1 cellular context compared by ENCODE assay signal in the genomic region with DNA sequence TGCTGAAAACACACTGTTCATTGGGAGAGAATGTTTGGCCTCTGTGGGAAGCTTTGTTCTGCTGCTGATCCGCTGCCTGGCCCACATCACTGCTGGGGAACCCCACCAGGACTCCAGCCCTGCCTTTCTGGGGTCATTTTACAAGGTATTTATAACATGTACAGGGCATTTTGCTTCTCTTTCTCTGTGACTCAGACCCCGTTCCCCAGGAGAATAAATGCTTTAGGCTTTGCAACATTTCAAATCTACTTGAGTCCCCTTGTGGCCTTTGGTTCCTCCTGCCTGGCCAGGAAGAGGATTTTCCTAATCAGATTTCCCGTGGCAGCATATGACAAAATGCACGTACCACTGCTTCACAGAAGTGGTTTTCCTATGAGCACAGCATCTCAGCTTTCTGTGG.
TF ChIP-seq lines count a peak whose summit lies in the region.

No MANE protein-coding gene starts in this region.

TF ChIP-seq in H1, 55 proteins besides CTCF, POLR2A, EP300 and RAD21:
- no peak for TF ChIP-seq SIN3A (conservative IDR thresholded peaks at IDR 0.05 in 1 of 2, IDR thresholded peaks at IDR 0.05 in 1 of 2; ENCODE audit: low read depth in 1 of 2, low read length in 2 of 2)
- TF ChIP-seq CBX5 (IDR thresholded peaks at IDR 0.05; ENCODE audit: low read depth, low read length), result no peak
